1 cellular context compared by ENCODE assay signal in genomic region chr22:20507253-20508066, GRCh38.
A peak's percentile ranks its signal among the peaks of the same experiment; 100 is the strongest.
TF ChIP-seq lines count a peak whose summit lies in the region.

TSS of gene MED15 (plus strand) at chr22:20507610. CDS start at chr22:20507679, 69 bp downstream.

TF ChIP-seq in K562, 482 proteins besides CTCF, POLR2A, EP300 and RAD21 (continued from another document and continues in another):
- TF ChIP-seq HMGXB4 (CRISPR knock-in tag; IDR thresholded peaks at IDR 0.05) (peak; percentile 97), YBX1 (IDR thresholded peaks at IDR 0.05) (no peak), NUFIP1 (IDR thresholded peaks at IDR 0.05; ENCODE audit: partially characterized antibody) (no peak), CCNT2 (IDR thresholded peaks at IDR 0.05; ENCODE audit: borderline replicate concordance, extremely low read depth, insufficient read length, low read depth, low read length) (no peak), SMARCA5 (IDR thresholded peaks at IDR 0.05) (no peak), ZNF699 (CRISPR knock-in tag; IDR thresholded peaks at IDR 0.05; ENCODE audit: insufficient replicate concordance) (no peak), CBFA2T2 (conservative IDR thresholded peaks at IDR 0.05) (no peak), CHAMP1 (IDR thresholded peaks at IDR 0.05) (no peak), ZNF518B (CRISPR knock-in tag; IDR thresholded peaks at IDR 0.05) (no peak), ZFP36 (IDR thresholded peaks at IDR 0.05; ENCODE audit: low read depth, low read length, partially characterized antibody) (peak; percentile 43), ETV5 (CRISPR knock-in tag; IDR thresholded peaks at IDR 0.05; ENCODE audit: low read depth) (no peak), ELF1 (tag; IDR thresholded peaks at IDR 0.05) (no peak), ZNF324 (CRISPR knock-in tag; IDR thresholded peaks at IDR 0.05) (no peak), CBFA2T3 (IDR thresholded peaks at IDR 0.05) (no peak), CUX1 (CRISPR knock-in tag; IDR thresholded peaks at IDR 0.05) (no peak), TSHZ1 (CRISPR knock-in tag; IDR thresholded peaks at IDR 0.05) (no peak), ZNF408 (CRISPR knock-in tag; IDR thresholded peaks at IDR 0.05; ENCODE audit: low read depth) (no peak), SMAD1 (IDR thresholded peaks at IDR 0.05; ENCODE audit: low read depth, low read length, partially characterized antibody) (peak; percentile 99), L3MBTL2 (IDR thresholded peaks at IDR 0.05) (no peak), ZNF583 (CRISPR knock-in tag; IDR thresholded peaks at IDR 0.05) (no peak), CLOCK (CRISPR knock-in tag; IDR thresholded peaks at IDR 0.05; ENCODE audit: borderline replicate concordance) (no peak), MLLT1 (IDR thresholded peaks at IDR 0.05) (no peak), EP400 (IDR thresholded peaks at IDR 0.05) (no peak), PRPF4 (IDR thresholded peaks at IDR 0.05; ENCODE audit: insufficient read depth, low read depth, low read length, poor library complexity, severe bottlenecking) (peak; percentile 93), PREB (CRISPR knock-in tag; IDR thresholded peaks at IDR 0.05) (no peak), ZNF76 (CRISPR knock-in tag; IDR thresholded peaks at IDR 0.05; ENCODE audit: borderline replicate concordance) (no peak), ZNF57 (CRISPR knock-in tag; IDR thresholded peaks at IDR 0.05) (no peak), ZBTB33 (CRISPR knock-in tag; IDR thresholded peaks at IDR 0.05) (peak; percentile 90), SMARCA4 (IDR thresholded peaks at IDR 0.05) (no peak), FOXM1 (IDR thresholded peaks at IDR 0.05; ENCODE audit: low read depth) (no peak), FOXM1 (CRISPR knock-in tag; IDR thresholded peaks at IDR 0.05; ENCODE audit: low read depth) (no peak), CHD4 (IDR thresholded peaks at IDR 0.05; ENCODE audit: insufficient read depth, insufficient replicate concordance, low read depth, low read length, poor library complexity, severe bottlenecking) (no peak), NCOA1 (IDR thresholded peaks at IDR 0.05; ENCODE audit: low read depth) (no peak), NR1H2 (CRISPR knock-in tag; IDR thresholded peaks at IDR 0.05) (no peak)
